13 cellular contexts compared by ENCODE assay signal in the genomic region with DNA sequence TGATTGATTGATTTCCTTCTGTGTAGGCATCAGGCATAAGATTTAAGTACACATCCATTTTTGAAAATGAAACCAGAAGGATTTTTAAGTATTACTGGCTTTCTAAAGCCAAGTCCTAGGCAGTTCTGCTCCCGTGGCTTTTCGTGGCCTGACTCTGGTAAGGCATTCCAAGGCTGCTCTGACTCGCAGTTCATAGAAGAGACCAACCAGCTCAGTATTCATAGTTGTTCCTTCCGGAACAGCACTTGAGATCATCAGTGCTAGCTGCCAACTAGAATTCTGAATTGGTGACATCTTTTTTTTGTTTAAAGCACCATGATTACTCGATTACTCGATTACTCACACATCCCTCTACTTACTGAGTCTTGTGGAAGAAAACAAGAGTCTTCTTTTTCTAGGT. TPM values are rescaled to one million over a fixed set of nuclear protein-coding genes. Genes with fewer than 3 reads are reported as not detected.
DNase-seq lines count a peak whose midpoint lies in the region; ATAC-seq and TF ChIP-seq lines count a peak whose summit lies in the region.
"Had no signal": no experiment of that assay in that cellular context is flagged by ENCODE, and none has a peak within 500 bp of the region (broad histone marks: within the 10 kb centered on the region; RNA-seq: fewer than 3 reads in every experiment).

No MANE protein-coding gene starts in this region.

- intact Hi-C loops in colonic mucosa (cut with DNase I): loop anchor here (10.0 kb wide), 3 partner anchors 443 to 1143 kb away; no protein-coding TSS in a partner anchor

- peaks cover 35% of the 10 kb centered on the region for H3K36me3 Mint-ChIP-seq in T-helper 2 cell treated with Interferon-gamma antibody and Interleukin-4, amounts not matched to agents 5 μg/mL and 100 μg/mL, for 36 hours (ENCODE audit: low read depth)

- no peaks in the 10 kb centered on the region for H3K4me1 ChIP-seq in colonic mucosa

- TF ChIP-seq CTCF in choroid plexus epithelial cell (conservative IDR thresholded peaks at IDR 0.05; ENCODE audit: low read depth, low read length): no peak
- no peak for TF ChIP-seq CTCF in colonic mucosa (IDR thresholded peaks at IDR 0.05)

- ATAC-seq in GM18909 (IDR thresholded peaks at IDR 0.05; ENCODE audit: poor library complexity, unreplicated experiment): no peak

- H3K9me3 Mint-ChIP-seq in T-helper 2 cell treated with Interferon-gamma antibody and Interleukin-4, amounts not matched to agents 5 μg/mL and 100 μg/mL, for 36 hours: no peaks in the 10 kb centered on the region
- H3K9me3 Mint-ChIP-seq: dendritic cell treated with granulocyte-macrophage colony-stimulating factor and Interleukin-4, amounts not matched to agents 40 ng/mL and 50 ng/mL, for 4 days; neural crest cell had no signal

- no peak overlapping the region for H3K27ac Mint-ChIP-seq in T-helper 2 cell treated with Interferon-gamma antibody and Interleukin-4, amounts not matched to agents 5 μg/mL and 100 μg/mL, for 36 hours
- H3K27ac Mint-ChIP-seq: dendritic cell treated with granulocyte-macrophage colony-stimulating factor and Interleukin-4, amounts not matched to agents 40 ng/mL and 50 ng/mL, for 4 days had no signal

- no peak overlapping the region for H3K27ac ChIP-seq in colonic mucosa
- H3K27ac ChIP-seq: heart left ventricle had no signal

- H3K9me3 ChIP-seq in colonic mucosa: no peaks in the 10 kb centered on the region
- H3K9me3 ChIP-seq: heart left ventricle had no signal

- DNase-seq in AG20443 (ENCODE audit: low spot score) (peak; percentile 92), M059J (ENCODE audit: low read depth) (peak; percentile 67), choroid plexus epithelial cell (ENCODE audit: low read depth) (peak; percentile 87), myocyte (ENCODE audit: low read depth) (peak; percentile 58), colonic mucosa (no peak), NCI-H2029 treated with DMSO at 0.1 percent for 48 hours (lab: John Stamatoyannopoulos, UW) (no peak)
- DNase-seq in T-helper 2 cell treated with Interferon-gamma antibody and Interleukin-4, amounts not matched to agents 5 μg/mL and 100 μg/mL, for 36 hours (ENCODE audit: low spot score): no peak
- DNase-seq: activated effector memory CD4-positive, alpha-beta T cell treated with anti-CD3 and anti-CD28 coated beads, Interleukin-2, amount 50 U/mL, for 16 hours; heart left ventricle; Karpas-422 had no signal

- H3K27me3 ChIP-seq in colonic mucosa: no peaks in the 10 kb centered on the region
- H3K27me3 ChIP-seq: heart left ventricle had no signal

- H3K27me3 Mint-ChIP-seq in T-helper 2 cell treated with Interferon-gamma antibody and Interleukin-4, amounts not matched to agents 5 μg/mL and 100 μg/mL, for 36 hours (ENCODE audit: low read depth): no peaks in the 10 kb centered on the region
- H3K27me3 Mint-ChIP-seq: dendritic cell treated with granulocyte-macrophage colony-stimulating factor and Interleukin-4, amounts not matched to agents 40 ng/mL and 50 ng/mL, for 4 days had no signal

- no peak overlapping the region for H3K9ac ChIP-seq in colonic mucosa (ENCODE audit: low read depth in 2 of 2, low read length in 2 of 2)

- H3K4me1 Mint-ChIP-seq in T-helper 2 cell treated with Interferon-gamma antibody and Interleukin-4, amounts not matched to agents 5 μg/mL and 100 μg/mL, for 36 hours (ENCODE audit: low read depth): peaks cover 2% of the 10 kb centered on the region

- H3K4me3 ChIP-seq in choroid plexus epithelial cell (ENCODE audit: low read depth, low read length) (no peak overlapping the region), colonic mucosa (no peak overlapping the region)
- H3K4me3 ChIP-seq: heart left ventricle had no signal

- H3K4me3 Mint-ChIP-seq in T-helper 2 cell treated with Interferon-gamma antibody and Interleukin-4, amounts not matched to agents 5 μg/mL and 100 μg/mL, for 36 hours: no peak overlapping the region
- H3K4me3 Mint-ChIP-seq: dendritic cell treated with granulocyte-macrophage colony-stimulating factor and Interleukin-4, amounts not matched to agents 40 ng/mL and 50 ng/mL, for 4 days; neural crest cell had no signal

- no peaks in the 10 kb centered on the region for H3K36me3 ChIP-seq in colonic mucosa

RNA-seq across cellular contexts. Expression of gene SUDS3, which starts 25.9 kb away (rescaled TPM):
- total RNA-seq in M059J (2014; rRNA removed; shearing (Covaris generic)): 29.2 and 43.3 TPM in 2 replicates
- total RNA-seq in myocyte (49.7 and 71.2 TPM in 2 replicates), colonic mucosa (10 to 100 TPM; 42.0 to 51.8 TPM)
- 17.6 TPM for polyA plus RNA-seq in myocyte (2012)

RNA-seq across cellular contexts. Expression of gene TAOK3, which starts 29.5 kb away (rescaled TPM):
- 21.9 and 24.7 TPM in 2 replicates for total RNA-seq in M059J (2014; rRNA removed; shearing (Covaris generic))
- total RNA-seq in myocyte (18.1 and 20.9 TPM in 2 replicates), colonic mucosa (10 to 100 TPM; 39.5 to 50.5 TPM)
- 16.3 TPM for polyA plus RNA-seq in myocyte (2012)

Comparison
In these comparisons a context has a peak if more than half of its experiments do, and no peak if none do; other contexts are left out.
1. DNase-seq: peak in AG20443 (single experiment), M059J (single experiment), choroid plexus epithelial cell (single experiment) and myocyte (single experiment); none in colonic mucosa (single experiment), NCI-H2029 treated with DMSO at 0.1 percent for 48 hours (single experiment) and T-helper 2 cell treated with Interferon-gamma antibody and Interleukin-4, amounts not matched to agents 5 μg/mL and 100 μg/mL, for 36 hours (single experiment).